Comparison of ENCODE assay signal across 7 cellular contexts in genomic region chr13:50125306-50125555, GRCh38.
DNase-seq lines count a peak whose midpoint lies in the region; ATAC-seq and TF ChIP-seq lines count a peak whose summit lies in the region.

No MANE protein-coding gene starts in this region.

- peaks cover 0 to 8% (median 2%) of the 10 kb centered on the region in 4 donors for H3K27me3 ChIP-seq in liver (ENCODE audit: control insufficient read depth in 4 of 4, insufficient read depth in 4 of 4, low read length in 3 of 4)
- H3K27me3 ChIP-seq in upper lobe of left lung = peaks cover 0 to 10% (median 4%) of the 10 kb centered on the region in 4 donors

- no peak for TF ChIP-seq POLR2A in upper lobe of left lung (IDR thresholded peaks at IDR 0.05)

- H3K4me1 ChIP-seq in liver (ENCODE audit: control insufficient read depth in 4 of 4, insufficient read depth in 4 of 4, low read length in 3 of 4) = peaks cover 10 to 44% (median 24%) of the 10 kb centered on the region in 4 donors
- H3K4me1 ChIP-seq in upper lobe of left lung = peaks cover 33 to 53% (median 47%) of the 10 kb centered on the region in 4 donors

- in situ Hi-C loops in astrocyte of the spinal cord (cut with HindIII; ENCODE audit: low sequenced_read_pairs) = no loop called here

- under 1% methylated on average over 31 of the region's 31 CpGs for WGBS in liver
- 2% methylated on average over 14 to 30 of the region's 31 CpGs for WGBS in upper lobe of left lung, 2 donors

- ATAC-seq in GM19351 (IDR thresholded peaks at IDR 0.05; ENCODE audit: unreplicated experiment) = peak; percentile 7
- peak; percentile 23 for ATAC-seq in HG03196 (IDR thresholded peaks at IDR 0.05; ENCODE audit: unreplicated experiment)
- ATAC-seq in upper lobe of left lung (ENCODE audit: low FRiP score in 2 of 2) = peak in 1 of 2 donors; percentile 3
- ATAC-seq in GM18868 (IDR thresholded peaks at IDR 0.05; ENCODE audit: unreplicated experiment) = no peak

- no peak for DNase-seq in astrocyte of the spinal cord (ENCODE audit: low read depth, low spot score)
- no peak for DNase-seq in upper lobe of left lung
- no peak for DNase-seq in AML-193 (lab: John Stamatoyannopoulos, UW)

- H3K9me3 ChIP-seq in liver (ENCODE audit: control insufficient read depth in 4 of 4, low read length in 3 of 4) (no peaks in the 10 kb centered on the region), upper lobe of left lung (no peaks in the 10 kb centered on the region)

- no peak for TF ChIP-seq RAD21 in liver (IDR thresholded peaks at IDR 0.05)

- H3K4me3 ChIP-seq in astrocyte of the spinal cord (ENCODE audit: low read depth, low read length) = peak overlapping the region; percentile 63
- H3K4me3 ChIP-seq in liver (ENCODE audit: low read depth in 1 of 3, low read length in 3 of 3) = peak overlapping the region; percentile 74 to 81 (median 75)
- peak overlapping the region; percentile 88 to 99 (median 96) for H3K4me3 ChIP-seq in upper lobe of left lung

- H3K36me3 ChIP-seq in liver (ENCODE audit: control insufficient read depth in 4 of 4, insufficient read depth in 3 of 4, low read depth in 1 of 4, low read length in 3 of 4) (no peaks in the 10 kb centered on the region), upper lobe of left lung (peaks cover 0 to 4% (median 0%) of the 10 kb centered on the region in 4 donors)

- H3K9ac ChIP-seq in liver (ENCODE audit: low read depth in 1 of 2, low read length in 2 of 2) = peak overlapping the region; percentile 51 to 93

- no peak for TF ChIP-seq EP300 in upper lobe of left lung (IDR thresholded peaks at IDR 0.05)

- peak overlapping the region; percentile 98 to 100 for H3K27ac ChIP-seq in liver (ENCODE audit: low read depth in 1 of 2, low read length in 2 of 2)
- peak overlapping the region; percentile 98 to 100 (median 100) for H3K27ac ChIP-seq in upper lobe of left lung

- TF ChIP-seq CTCF in astrocyte of the spinal cord (IDR thresholded peaks at IDR 0.05; ENCODE audit: low read depth, low read length) (no peak), liver (IDR thresholded peaks at IDR 0.05; ENCODE audit: low read depth, low read length, missing input control) (no peak), upper lobe of left lung (IDR thresholded peaks at IDR 0.05) (no peak)

TF ChIP-seq in liver, 16 proteins besides CTCF, POLR2A, EP300 and RAD21:
- TF ChIP-seq FOXA1 (IDR thresholded peaks at IDR 0.05) (no peak), REST (IDR thresholded peaks at IDR 0.05) (no peak), HNF4G (IDR thresholded peaks at IDR 0.05) (no peak), ZBTB33 (IDR thresholded peaks at IDR 0.05) (no peak), YY1 (IDR thresholded peaks at IDR 0.05) (no peak), HNF4A (conservative IDR thresholded peaks at IDR 0.05) (no peak), EGR1 (IDR thresholded peaks at IDR 0.05; ENCODE audit: low read depth in 2 of 2) (no peak), SP1 (IDR thresholded peaks at IDR 0.05) (no peak), ATF3 (IDR thresholded peaks at IDR 0.05) (no peak), GABPA (IDR thresholded peaks at IDR 0.05 in 1 of 2, conservative IDR thresholded peaks at IDR 0.05 in 1 of 2) (no peak), JUND (IDR thresholded peaks at IDR 0.05) (no peak)
